20 cellular contexts compared by ENCODE assay signal in genomic region chr5:173746050-173746449, GRCh38.
DNase-seq lines count a peak whose midpoint lies in the region; ATAC-seq and TF ChIP-seq lines count a peak whose summit lies in the region.
"Had no signal": no experiment of that assay in that cellular context is flagged by ENCODE, and none has a peak within 500 bp of the region (broad histone marks: within the 10 kb centered on the region; RNA-seq: fewer than 3 reads in every experiment).

No MANE protein-coding gene starts in this region.

- H3K27me3 Mint-ChIP-seq in endodermal cell (ENCODE audit: insufficient read depth), result no peaks in the 10 kb centered on the region
- H3K27me3 Mint-ChIP-seq: stimulated activated naive CD8-positive, alpha-beta T cell treated with anti-CD3 and anti-CD28 coated beads, Interleukin-15, Interleukin-2, amounts not matched to agents 100 ng/mL and 50 ng/mL, for 24 hours had no signal

- no peak for ATAC-seq in left colon
- ATAC-seq: gastrocnemius medialis had no signal

- 24 to 48% methylated on average over 3 to 5 of the region's 5 CpGs for WGBS in endodermal cell (ENCODE audit: insufficient coverage in 1 of 2, insufficient read length in 1 of 2), 2 experiments
- 90 to 94% methylated on average over 5 of the region's 5 CpGs for WGBS in thyroid gland, 2 donors

- H3K27ac Mint-ChIP-seq in endodermal cell, result peak overlapping the region; percentile 92
- H3K27ac Mint-ChIP-seq: activated T-helper 2 cell treated with anti-CD3 and anti-CD28 coated beads, Interferon-gamma antibody, Interleukin-2, Interleukin-4, amounts not matched to agents 10 μg/mL and 5 μg/mL and 100 μg/mL, durations not matched to agents 14 hours and 24 hours and 36 hours; stimulated activated naive CD8-positive, alpha-beta T cell treated with anti-CD3 and anti-CD28 coated beads, Interleukin-15, Interleukin-2, amounts not matched to agents 100 ng/mL and 50 ng/mL, for 24 hours had no signal

- peaks cover 11% of the 10 kb centered on the region for H3K79me2 ChIP-seq in OCI-LY1 (ENCODE audit: insufficient read depth, low read length)

- peaks cover 44% of the 10 kb centered on the region for H3K4me1 Mint-ChIP-seq in endodermal cell

- no peaks in the 10 kb centered on the region for H3K9me2 ChIP-seq in OCI-LY1 (ENCODE audit: low read depth, low read length)

- H3K27ac ChIP-seq in OCI-LY1 (ENCODE audit: low read depth, low read length, poor library complexity, severe bottlenecking), result peak overlapping the region; percentile 99
- no peak overlapping the region for H3K27ac ChIP-seq in endodermal cell (ENCODE audit: low read depth, low read length)
- H3K27ac ChIP-seq in thyroid gland, result peak overlapping the region; percentile 44 to 73 (median 56)
- H3K27ac ChIP-seq: 22Rv1, C4-2B, coronary artery, epithelial cell of prostate, gastrocnemius medialis had no signal

- TF ChIP-seq CTCF in OCI-LY1 (IDR thresholded peaks at IDR 0.05; ENCODE audit: low read length), result no peak
- no peak for TF ChIP-seq CTCF in endodermal cell (conservative IDR thresholded peaks at IDR 0.05)
- no peak for TF ChIP-seq CTCF in thyroid gland (IDR thresholded peaks at IDR 0.05)

- no peak for TF ChIP-seq POLR2A in thyroid gland (IDR thresholded peaks at IDR 0.05)

- H3K9me3 ChIP-seq in OCI-LY1 (ENCODE audit: low read length) (no peaks in the 10 kb centered on the region), endodermal cell (ENCODE audit: control insufficient read depth, low read length) (peaks cover 7% of the 10 kb centered on the region), thyroid gland (no peaks in the 10 kb centered on the region)
- H3K9me3 ChIP-seq: gastrocnemius medialis had no signal

- H3K36me3 ChIP-seq in OCI-LY1 (ENCODE audit: insufficient read depth, low read length) (no peaks in the 10 kb centered on the region), endodermal cell (ENCODE audit: control insufficient read depth, insufficient read depth, low read length) (peaks cover under 1% of the 10 kb centered on the region), thyroid gland (no peaks in the 10 kb centered on the region)
- H3K36me3 ChIP-seq: gastrocnemius medialis had no signal

- H3K9ac ChIP-seq in OCI-LY1 (ENCODE audit: low read length) (peak overlapping the region; percentile 77), endodermal cell (ENCODE audit: extremely low read depth, low read length, poor library complexity, severe bottlenecking) (peak overlapping the region; percentile 76)

- H3K4me3 ChIP-seq in OCI-LY1 (ENCODE audit: low read depth, low read length, poor library complexity, severe bottlenecking) (peak overlapping the region; percentile 65), endodermal cell (ENCODE audit: low read length) (peak overlapping the region; percentile 72), thyroid gland (replicated peaks in 1 of 3) (no peak overlapping the region)
- H3K4me3 ChIP-seq: coronary artery, gastrocnemius medialis, lung had no signal

- no peak overlapping the region for H2AFZ ChIP-seq in OCI-LY1 (ENCODE audit: low read length)

- H3K4me3 Mint-ChIP-seq in endodermal cell, result peak overlapping the region; percentile 51
- H3K4me3 Mint-ChIP-seq: neural crest cell; stimulated activated naive CD8-positive, alpha-beta T cell treated with anti-CD3 and anti-CD28 coated beads, Interleukin-15, Interleukin-2, amounts not matched to agents 100 ng/mL and 50 ng/mL, for 24 hours had no signal

- peaks cover 91% of the 10 kb centered on the region for H3K4me1 ChIP-seq in OCI-LY1 (ENCODE audit: insufficient read depth, low read length, severe bottlenecking)
- peaks cover 10% of the 10 kb centered on the region for H3K4me1 ChIP-seq in endodermal cell (ENCODE audit: control insufficient read depth, insufficient read depth, low read length)
- H3K4me1 ChIP-seq in thyroid gland, result peaks cover 19 to 30% of the 10 kb centered on the region in 2 donors
- H3K4me1 ChIP-seq: gastrocnemius medialis had no signal

- H3K4me2 ChIP-seq in OCI-LY1 (ENCODE audit: low read length), result peak overlapping the region; percentile 74

- intact Hi-C loops in thyroid gland (cut with DNase I), result no loop called here
- intact Hi-C loops in left colon (cut with DNase I, micrococcal nuclease), result no loop called here

- H3K36me3 Mint-ChIP-seq in endodermal cell (ENCODE audit: low read depth), result peaks cover 3% of the 10 kb centered on the region

- H3K27me3 ChIP-seq in OCI-LY1 (ENCODE audit: insufficient read depth, low read length) (no peaks in the 10 kb centered on the region), endodermal cell (ENCODE audit: control insufficient read depth, insufficient read depth, low read length, poor library complexity, severe bottlenecking) (no peaks in the 10 kb centered on the region), thyroid gland (no peaks in the 10 kb centered on the region)
- H3K27me3 ChIP-seq: gastrocnemius medialis had no signal

- no peaks in the 10 kb centered on the region for H4K20me1 ChIP-seq in OCI-LY1 (ENCODE audit: insufficient read depth, low read length)

- DNase-seq in DMS53 (lab: John Stamatoyannopoulos, UW) (peak; percentile 54), DMS53 treated with DMSO at 0.1 percent for 48 hours (lab: John Stamatoyannopoulos, UW; ENCODE audit: unreplicated experiment) (no peak), endodermal cell (peak; percentile 80), thyroid gland (no peak), NCI-H345 (lab: John Stamatoyannopoulos, UW) (no peak), NCI-H1436 (lab: John Stamatoyannopoulos, UW) (no peak), left colon (no peak)
- DNase-seq: EL, gastrocnemius medialis, H7, NCI-H2029 treated with DMSO at 0.1 percent for 48 hours had no signal

- H3K9me3 Mint-ChIP-seq in endodermal cell, result no peaks in the 10 kb centered on the region
- H3K9me3 Mint-ChIP-seq: activated T-helper 2 cell treated with anti-CD3 and anti-CD28 coated beads, Interferon-gamma antibody, Interleukin-2, Interleukin-4, amounts not matched to agents 10 μg/mL and 5 μg/mL and 100 μg/mL, durations not matched to agents 14 hours and 24 hours and 36 hours; neural crest cell; stimulated activated naive CD8-positive, alpha-beta T cell treated with anti-CD3 and anti-CD28 coated beads, Interleukin-15, Interleukin-2, amounts not matched to agents 100 ng/mL and 50 ng/mL, for 24 hours had no signal

- peaks cover 9% of the 10 kb centered on the region for H3F3A ChIP-seq in OCI-LY1 (ENCODE audit: insufficient read depth, low read length)

Comparison
In these comparisons a context has a peak if more than half of its experiments do, and no peak if none do; other contexts are left out.
1. DNase-seq: peak in DMS53 (single experiment) and endodermal cell (single experiment); none in DMS53 treated with DMSO at 0.1 percent for 48 hours (single experiment), thyroid gland (0 of 2), NCI-H345 (single experiment), NCI-H1436 (single experiment) and left colon (0 of 2).
2. H3K4me3 ChIP-seq: peak in OCI-LY1 (single experiment) and endodermal cell (single experiment); none in thyroid gland (0 of 3).